Comparison of ENCODE assay signal across 5 cellular contexts in the genomic region with DNA sequence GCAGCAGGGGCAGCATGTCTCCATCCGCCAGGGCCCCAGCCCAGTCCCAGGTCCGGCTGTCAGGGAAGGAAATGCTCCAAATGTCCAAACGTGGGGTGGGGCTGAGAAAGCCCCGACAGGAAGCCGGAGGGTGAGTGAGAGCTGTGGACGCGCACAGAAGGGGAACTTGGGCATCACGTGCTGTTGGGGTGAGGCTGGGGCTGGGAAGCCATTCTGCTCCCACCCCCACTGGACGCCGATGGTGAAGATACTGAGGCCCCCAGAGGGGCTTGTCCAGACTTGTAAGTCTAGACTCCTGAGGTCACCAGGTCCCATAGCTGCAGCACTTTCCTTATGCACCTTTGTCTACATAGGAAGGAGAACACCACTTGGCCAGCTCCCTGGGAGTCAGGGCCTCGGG. TPM values are rescaled to one million over a fixed set of nuclear protein-coding genes. Genes with fewer than 3 reads are reported as not detected.
"Had no signal": no experiment of that assay in that cellular context is flagged by ENCODE, and none has a peak within 500 bp of the region (broad histone marks: within the 10 kb centered on the region; RNA-seq: fewer than 3 reads in every experiment).

SIGLEC14 (minus strand) TSS at position 82 of the 400 bp plus-strand sequence; CDS start at position 16, 66 bp downstream.

RNA-seq across cellular contexts. Expression of gene SIGLEC14, which starts in this region (rescaled TPM):
- total RNA-seq: activated CD4-positive, alpha-beta memory T cell treated with anti-CD3 and anti-CD28 coated beads, Interleukin-2, amount 10 ng/mL, durations not matched to agents 7 days and 5 days; mesothelial cell of epicardium; osteocyte; smooth muscle cell; T-helper 2 cell treated with Interferon-gamma antibody and Interleukin-4, amounts not matched to agents 100 ng/mL and 5 ng/mL, for 36 hours had no signal
- polyA plus RNA-seq: smooth muscle cell had no signal
